In the genomic region with DNA sequence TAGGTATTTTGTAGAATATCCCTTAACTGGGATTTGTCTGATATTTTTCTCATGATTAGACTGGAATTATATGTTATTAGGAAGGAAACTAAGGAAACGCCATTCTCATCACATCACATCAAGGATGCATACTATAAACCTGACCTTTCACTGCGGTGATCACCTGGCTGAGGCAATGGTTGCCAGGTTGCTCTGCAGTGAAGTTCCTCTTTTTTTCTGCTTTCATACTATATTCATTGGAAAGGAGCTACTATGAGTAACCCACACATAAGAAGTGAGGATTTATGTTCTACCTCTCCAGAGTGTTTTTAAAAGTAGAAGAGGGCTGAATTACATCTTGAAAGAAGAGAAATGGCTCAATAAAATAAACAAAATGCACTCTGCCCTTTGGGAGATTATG, we compare ENCODE assay signal across 14 cellular contexts. TPM values are rescaled to one million over a fixed set of nuclear protein-coding genes. Genes with fewer than 3 reads are reported as not detected.
"Had no signal": no experiment of that assay in that cellular context is flagged by ENCODE, and none has a peak within 500 bp of the region (broad histone marks: within the 10 kb centered on the region; RNA-seq: fewer than 3 reads in every experiment).

No MANE protein-coding gene starts in this region.

- H3K27me3 ChIP-seq: adrenal gland, cardiac muscle cell, pancreas had no signal

- H3K4me3 ChIP-seq: adrenal gland, cardiac muscle cell, lung, pancreas, thoracic aorta had no signal

- H3K4me1 ChIP-seq: pancreas had no signal

- H3K9me3 ChIP-seq: adrenal gland, pancreas had no signal

- ATAC-seq: left colon, pancreas had no signal

- H3K4me3 Mint-ChIP-seq: activated T-helper 1 cell treated with anti-CD3 and anti-CD28 coated beads, Interleukin-12 subunit alpha, Interleukin-12 subunit beta, Interleukin-2, Interleukin-4 antibody, amounts not matched to agents 30 ng/mL and 10 ng/mL and 1 ng/mL, durations not matched to agents 14 hours and 24 hours and 36 hours; T-helper 2 cell treated with Interferon-gamma antibody and Interleukin-4, amounts not matched to agents 5 μg/mL and 100 μg/mL, for 36 hours had no signal

- H3K27ac ChIP-seq: adrenal gland, pancreas, thoracic aorta had no signal

- FAIRE-seq: pancreas had no signal

- H3K9me3 Mint-ChIP-seq: activated T-helper 1 cell treated with anti-CD3 and anti-CD28 coated beads, Interleukin-12 subunit alpha, Interleukin-12 subunit beta, Interleukin-2, Interleukin-4 antibody, amounts not matched to agents 30 ng/mL and 10 ng/mL and 1 ng/mL, durations not matched to agents 14 hours and 24 hours and 36 hours; T-helper 2 cell treated with Interferon-gamma antibody and Interleukin-4, amounts not matched to agents 5 μg/mL and 100 μg/mL, for 36 hours had no signal

- DNase-seq: activated CD4-positive, alpha-beta T cell treated with anti-CD3 and anti-CD28 coated beads, Interleukin-2, amount 50 U/mL, for 1 hour; activated CD4-positive, CD25-positive, alpha-beta regulatory T cell; activated CD8-positive, alpha-beta memory T cell treated with anti-CD3 and anti-CD28 coated beads for 24 hours; activated naive CD4-positive, alpha-beta T cell; adrenal gland; left colon; midbrain; pancreas; stimulated activated CD4-positive, alpha-beta T cell treated with anti-CD3 and anti-CD28 coated beads, Interleukin-1b, Interleukin-23, amount 100 ng/mL, for 48 hours had no signal

- H3K27ac Mint-ChIP-seq: activated T-helper 1 cell treated with anti-CD3 and anti-CD28 coated beads, Interleukin-12 subunit alpha, Interleukin-12 subunit beta, Interleukin-2, Interleukin-4 antibody, amounts not matched to agents 30 ng/mL and 10 ng/mL and 1 ng/mL, durations not matched to agents 14 hours and 24 hours and 36 hours; T-helper 2 cell treated with Interferon-gamma antibody and Interleukin-4, amounts not matched to agents 5 μg/mL and 100 μg/mL, for 36 hours had no signal

- H3K36me3 ChIP-seq: adrenal gland, cardiac muscle cell, pancreas, thoracic aorta had no signal

RNA-seq across cellular contexts. Expression of gene GRIP1, which starts 31.0 kb away (rescaled TPM):
- total RNA-seq: activated T-helper 1 cell treated with anti-CD3 and anti-CD28 coated beads, Interleukin-12 subunit alpha, Interleukin-12 subunit beta, Interleukin-2, Interleukin-4 antibody, amounts not matched to agents 30 ng/mL and 10 ng/mL and 1 ng/mL, durations not matched to agents 14 hours and 24 hours and 36 hours had no signal
